ENCODE assay signal across 8 cellular contexts in the genomic region with DNA sequence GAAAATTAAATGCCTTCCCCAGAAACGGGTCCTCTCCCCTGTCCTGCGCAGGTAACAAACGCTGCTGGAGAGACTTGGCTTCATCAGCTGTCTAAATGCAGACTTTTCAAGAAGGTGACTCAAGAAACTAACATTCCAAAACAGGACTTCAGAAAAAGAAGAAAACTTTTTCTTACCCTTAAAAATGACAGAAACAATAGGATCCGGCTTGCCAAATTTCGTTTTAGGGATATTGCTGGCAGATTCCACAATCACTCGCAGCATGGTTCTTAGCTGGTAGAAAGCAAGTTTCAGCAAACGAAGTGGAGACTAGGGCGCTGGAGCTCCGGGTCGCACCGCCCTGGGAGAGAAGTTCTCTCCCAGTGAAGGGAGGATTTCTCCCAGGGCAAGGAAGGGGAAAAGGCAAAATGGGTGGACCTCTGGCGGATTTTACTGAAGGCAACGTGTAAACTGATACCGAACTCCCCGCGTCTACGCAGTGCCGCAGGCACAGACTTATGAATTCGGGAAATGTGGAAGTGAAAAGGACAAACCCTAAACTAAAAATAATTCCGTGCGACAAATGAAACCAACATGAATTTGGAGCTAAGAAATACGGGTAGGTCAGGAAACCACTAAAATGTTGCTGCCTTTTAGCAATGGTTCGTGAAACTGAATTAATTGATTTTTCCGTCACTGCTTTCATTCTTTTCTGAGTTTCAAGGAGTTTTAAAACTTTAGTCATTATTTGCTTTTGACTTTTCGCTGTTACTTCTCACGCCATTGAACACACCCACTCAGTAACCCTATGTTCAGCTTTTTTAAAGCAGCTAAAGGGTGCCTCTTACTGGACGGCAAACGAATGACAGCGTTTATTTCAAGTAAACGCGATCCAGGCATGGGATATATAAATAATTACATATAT. TPM values are rescaled to one million over a fixed set of nuclear protein-coding genes. Genes with fewer than 3 reads are reported as not detected.
DNase-seq lines count a peak whose midpoint lies in the region; ATAC-seq and TF ChIP-seq lines count a peak whose summit lies in the region.

A gene with protein sequence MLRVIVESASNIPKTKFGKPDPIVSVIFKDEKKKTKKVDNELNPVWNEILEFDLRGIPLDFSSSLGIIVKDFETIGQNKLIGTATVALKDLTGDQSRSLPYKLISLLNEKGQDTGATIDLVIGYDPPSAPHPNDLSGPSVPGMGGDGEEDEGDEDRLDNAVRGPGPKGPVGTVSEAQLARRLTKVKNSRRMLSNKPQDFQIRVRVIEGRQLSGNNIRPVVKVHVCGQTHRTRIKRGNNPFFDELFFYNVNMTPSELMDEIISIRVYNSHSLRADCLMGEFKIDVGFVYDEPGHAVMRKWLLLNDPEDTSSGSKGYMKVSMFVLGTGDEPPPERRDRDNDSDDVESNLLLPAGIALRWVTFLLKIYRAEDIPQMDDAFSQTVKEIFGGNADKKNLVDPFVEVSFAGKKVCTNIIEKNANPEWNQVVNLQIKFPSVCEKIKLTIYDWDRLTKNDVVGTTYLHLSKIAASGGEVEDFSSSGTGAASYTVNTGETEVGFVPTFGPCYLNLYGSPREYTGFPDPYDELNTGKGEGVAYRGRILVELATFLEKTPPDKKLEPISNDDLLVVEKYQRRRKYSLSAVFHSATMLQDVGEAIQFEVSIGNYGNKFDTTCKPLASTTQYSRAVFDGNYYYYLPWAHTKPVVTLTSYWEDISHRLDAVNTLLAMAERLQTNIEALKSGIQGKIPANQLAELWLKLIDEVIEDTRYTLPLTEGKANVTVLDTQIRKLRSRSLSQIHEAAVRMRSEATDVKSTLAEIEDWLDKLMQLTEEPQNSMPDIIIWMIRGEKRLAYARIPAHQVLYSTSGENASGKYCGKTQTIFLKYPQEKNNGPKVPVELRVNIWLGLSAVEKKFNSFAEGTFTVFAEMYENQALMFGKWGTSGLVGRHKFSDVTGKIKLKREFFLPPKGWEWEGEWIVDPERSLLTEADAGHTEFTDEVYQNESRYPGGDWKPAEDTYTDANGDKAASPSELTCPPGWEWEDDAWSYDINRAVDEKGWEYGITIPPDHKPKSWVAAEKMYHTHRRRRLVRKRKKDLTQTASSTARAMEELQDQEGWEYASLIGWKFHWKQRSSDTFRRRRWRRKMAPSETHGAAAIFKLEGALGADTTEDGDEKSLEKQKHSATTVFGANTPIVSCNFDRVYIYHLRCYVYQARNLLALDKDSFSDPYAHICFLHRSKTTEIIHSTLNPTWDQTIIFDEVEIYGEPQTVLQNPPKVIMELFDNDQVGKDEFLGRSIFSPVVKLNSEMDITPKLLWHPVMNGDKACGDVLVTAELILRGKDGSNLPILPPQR (N-terminal part only) (minus strand): TSS at position 404 of the 904 bp plus-strand sequence. CDS start 140 bp downstream, at position 264.

- 1% methylated on average over 31 of the region's 31 CpGs for WGBS in tibial nerve, 2 donors

- intact Hi-C loops in natural killer cell (cut with micrococcal nuclease): loop anchor here (1.0 kb wide), 1 partner anchor 106 kb away; no protein-coding TSS in a partner anchor

- no peaks in the 10 kb centered on the region for H3K9me3 ChIP-seq in tibial nerve

- no peaks in the 10 kb centered on the region for H3K36me3 Mint-ChIP-seq in natural killer cell

- TF ChIP-seq POLR2A in tibial nerve (IDR thresholded peaks at IDR 0.05): peak in 1 of 2 donors; percentile 70

- peak; percentile 20 for DNase-seq in COLO668 (lab: John Stamatoyannopoulos, UW; ENCODE audit: unreplicated experiment)
- peak; percentile 56 to 57 for DNase-seq in HL-60 (ENCODE audit: low read depth in 1 of 2, low spot score in 1 of 2)
- peak; percentile 84 for DNase-seq in OCI-M1 (lab: John Stamatoyannopoulos, UW)
- peak; percentile 13 for DNase-seq in activated T-helper 9 cell treated with anti-CD3 and anti-CD28 coated beads, Interleukin-2, amount 50 U/mL, for 16 hours (ENCODE audit: low read depth)
- peak; percentile 91 for DNase-seq in fibroblast of villous mesenchyme (ENCODE audit: low read depth)
- no peak for DNase-seq in natural killer cell
- peak; percentile 46 to 74 for DNase-seq in tibial nerve (ENCODE audit: low spot score in 2 of 2)

- H3K27me3 ChIP-seq in HL-60 (ENCODE audit: insufficient read depth, poor library complexity, severe bottlenecking) (peaks cover 8% of the 10 kb centered on the region), tibial nerve (no peaks in the 10 kb centered on the region)

- H3K27me3 Mint-ChIP-seq in natural killer cell (ENCODE audit: low read depth in 2 of 2): peaks cover 36 to 53% of the 10 kb centered on the region in 2 donors

- H3K4me3 ChIP-seq in HL-60 (replicated peaks; ENCODE audit: insufficient read depth, low read length) (peak within 1 kb of the TSS; percentile 53), fibroblast of villous mesenchyme (ENCODE audit: low read depth, low read length) (peak within 1 kb of the TSS; percentile 84), tibial nerve (peak within 1 kb of the TSS; percentile 52 to 69 (median 58))

- peaks cover 0 to 30% (median 4%) of the 10 kb centered on the region in 4 donors for H3K4me1 ChIP-seq in tibial nerve

- TF ChIP-seq CTCF in HL-60 (IDR thresholded peaks at IDR 0.05; ENCODE audit: insufficient read depth, low read length) (peak; percentile 23), fibroblast of villous mesenchyme (IDR thresholded peaks at IDR 0.05; ENCODE audit: insufficient read depth, low read depth, low read length) (peak; percentile 66), natural killer cell (IDR thresholded peaks at IDR 0.05) (peak; percentile 65), tibial nerve (IDR thresholded peaks at IDR 0.05) (peak; percentile 57 to 77 (median 61))

- peak; percentile 87 for ATAC-seq in GM19372 (IDR thresholded peaks at IDR 0.05; ENCODE audit: low read depth, unreplicated experiment)
- peak; percentile 85 to 95 (median 94) for ATAC-seq in natural killer cell

- H3K9me3 Mint-ChIP-seq in natural killer cell: no peaks in the 10 kb centered on the region

- peak within 1 kb of the TSS in 1 of 2 donors; percentile 66 for H3K27ac Mint-ChIP-seq in natural killer cell

- no peak within 1 kb of the TSS for H3K27ac ChIP-seq in HL-60 (replicated peaks)
- H3K27ac ChIP-seq in tibial nerve: peak within 1 kb of the TSS; percentile 75 to 96 (median 85)

- peaks cover 0 to 4% (median 0%) of the 10 kb centered on the region in 3 donors for H3K36me3 ChIP-seq in tibial nerve

- peak in 1 of 2 donors; percentile 91 for TF ChIP-seq EP300 in tibial nerve (IDR thresholded peaks at IDR 0.05)

- H3K4me3 Mint-ChIP-seq in natural killer cell: peak within 1 kb of the TSS; percentile 88

- H3K4me1 Mint-ChIP-seq in natural killer cell: peaks cover 11 to 12% of the 10 kb centered on the region in 2 donors

RNA-seq across cellular contexts. Expression of the gene that starts here (rescaled TPM):
- total RNA-seq in fibroblast of villous mesenchyme (263 and 323 TPM in 2 replicates), natural killer cell (1 to 10 TPM; 2.0 to 9.7 (median 2.9) TPM), tibial nerve (10 to 100 TPM; 39.6 to 70.4 (median 59.2) TPM)
